8 cellular contexts compared by ENCODE assay signal in genomic region chr3:4977001-4977888, GRCh38. TPM values are rescaled to one million over a fixed set of nuclear protein-coding genes. Genes with fewer than 3 reads are reported as not detected.
DNase-seq lines count a peak whose midpoint lies in the region; ATAC-seq, FAIRE-seq and TF ChIP-seq lines count a peak whose summit lies in the region.

No MANE protein-coding gene starts in this region.

- H3K4me1 ChIP-seq in CD8-positive, alpha-beta T cell (ENCODE audit: insufficient read depth, low read length) = peaks cover 36% of the 10 kb centered on the region
- peaks cover 4% of the 10 kb centered on the region in 2 donors for H3K4me1 ChIP-seq in small intestine (ENCODE audit: control insufficient read depth in 2 of 2, insufficient read depth in 1 of 2, low read depth in 1 of 2, low read length in 1 of 2)

- no peak for FAIRE-seq in small intestine (lab: Jason Lieb, UNC)

- peak overlapping the region; percentile 71 for H3K4me3 ChIP-seq in CD8-positive, alpha-beta T cell (ENCODE audit: low read depth, low read length)
- H3K4me3 ChIP-seq in small intestine (ENCODE audit: low read depth in 1 of 2, low read length in 2 of 2) = peak overlapping the region in 1 of 2 donors; percentile 82

- ATAC-seq in CD8-positive, alpha-beta T cell = peak; percentile 7
- peak; percentile 32 for ATAC-seq in GM21367 (IDR thresholded peaks at IDR 0.05; ENCODE audit: unreplicated experiment)

- peaks cover 43% of the 10 kb centered on the region for H3K4me1 Mint-ChIP-seq in CD8-positive, alpha-beta T cell (ENCODE audit: low read depth)

- POLR2A ChIA-PET in CD8-positive, alpha-beta T cell (lab: Charles Lee) = interaction anchor here (0.6 to 2.2 kb wide), 9 partner anchors 9 to 155 kb away, joined by 3 to 6 read pairs (median 3); no protein-coding TSS in a partner anchor

- H3K4me3 Mint-ChIP-seq in CD8-positive, alpha-beta T cell = peak overlapping the region; percentile 97

- H3K9me3 ChIP-seq in CD8-positive, alpha-beta T cell (ENCODE audit: low read length) = no peaks in the 10 kb centered on the region
- H3K9me3 ChIP-seq in small intestine (ENCODE audit: control insufficient read depth, low read depth) = no peaks in the 10 kb centered on the region

- H3K36me3 Mint-ChIP-seq in CD8-positive, alpha-beta T cell = peaks cover 16% of the 10 kb centered on the region

- intact Hi-C loops in CD8-positive, alpha-beta T cell (cut with DNase I, micrococcal nuclease) = loop anchor here (1.0 to 10.0 kb wide), 6 partner anchors 9 to 485 kb away; partner anchors contain the start of genes ARL8B (in 1 of the 2), EDEM1 (in 1 of the 2) and ITPR1 (in 1 of the 2)

- H3K27me3 ChIP-seq in CD8-positive, alpha-beta T cell (ENCODE audit: insufficient read depth, low read length) = no peaks in the 10 kb centered on the region
- H3K27me3 ChIP-seq in small intestine (ENCODE audit: control insufficient read depth in 2 of 2, insufficient read depth in 2 of 2, low read length in 2 of 2) = no peaks in the 10 kb centered on the region

- 8 to 14% (median 14%) methylated on average over 37 of the region's 37 CpGs for WGBS in small intestine, 3 donors

- no peaks in the 10 kb centered on the region for H3K36me3 ChIP-seq in CD8-positive, alpha-beta T cell (ENCODE audit: insufficient read depth, low read length)
- no peaks in the 10 kb centered on the region for H3K36me3 ChIP-seq in small intestine (ENCODE audit: control insufficient read depth in 2 of 2, insufficient read depth in 2 of 2, low read length in 2 of 2)

- H3K27ac Mint-ChIP-seq in CD8-positive, alpha-beta T cell = peak overlapping the region; percentile 96

- TF ChIP-seq CTCF in CD8-positive, alpha-beta T cell (IDR thresholded peaks at IDR 0.05) = no peak

- H3K27me3 Mint-ChIP-seq in CD8-positive, alpha-beta T cell (ENCODE audit: low read depth) = no peaks in the 10 kb centered on the region

- H3K27ac ChIP-seq in CD8-positive, alpha-beta T cell (ENCODE audit: low read depth, low read length) = peak overlapping the region; percentile 70
- peak overlapping the region; percentile 99 for H3K27ac ChIP-seq in small intestine (ENCODE audit: low read depth in 1 of 2, low read length in 1 of 2)

- CTCF ChIA-PET in CD8-positive, alpha-beta T cell (lab: Charles Lee) = interaction anchor here (1.1 to 3.7 kb wide), 9 partner anchors 10 to 266 kb away, joined by 3 to 24 read pairs (median 5); no protein-coding TSS in a partner anchor

- peak; percentile 35 to 74 (median 45) for DNase-seq in CD8-positive, alpha-beta T cell
- DNase-seq in HT-29 (ENCODE audit: low spot score) (peak; percentile 49), T-helper 9 cell (peak; percentile 28), brain pericyte (ENCODE audit: low read depth, low spot score) (peak; percentile 88), iPS-NIHi7 (ENCODE audit: extremely low spot score) (peak; percentile 63), small intestine (peak; percentile 75), NCI-H146 (lab: John Stamatoyannopoulos, UW) (no peak)

- H3K9me3 Mint-ChIP-seq in CD8-positive, alpha-beta T cell = no peaks in the 10 kb centered on the region

RNA-seq across cellular contexts. Expression of gene BHLHE40, which starts 2.0 kb away (rescaled TPM):
- 100 to 1,000 TPM; 246 to 253 TPM for total RNA-seq in CD8-positive, alpha-beta T cell
- total RNA-seq in HT-29 (2014; rRNA removed; shearing (Covaris generic)) = 22.1 and 26.1 TPM in 2 replicates
- 10 to 100 TPM in 2 of 3 donors, 1 to 10 TPM in 1; 6.3 to 28.5 (median 10.8) TPM for polyA plus RNA-seq in small intestine
